Comparison of ENCODE assay signal across 2 cellular contexts in genomic region chr20:15643713-15644112, GRCh38.
TF ChIP-seq lines count a peak whose summit lies in the region.

No MANE protein-coding gene starts in this region.

TF ChIP-seq in IMR-90, 13 proteins besides CTCF, POLR2A, EP300 and RAD21 (continued from another document):
- TF ChIP-seq, protein P1, sequence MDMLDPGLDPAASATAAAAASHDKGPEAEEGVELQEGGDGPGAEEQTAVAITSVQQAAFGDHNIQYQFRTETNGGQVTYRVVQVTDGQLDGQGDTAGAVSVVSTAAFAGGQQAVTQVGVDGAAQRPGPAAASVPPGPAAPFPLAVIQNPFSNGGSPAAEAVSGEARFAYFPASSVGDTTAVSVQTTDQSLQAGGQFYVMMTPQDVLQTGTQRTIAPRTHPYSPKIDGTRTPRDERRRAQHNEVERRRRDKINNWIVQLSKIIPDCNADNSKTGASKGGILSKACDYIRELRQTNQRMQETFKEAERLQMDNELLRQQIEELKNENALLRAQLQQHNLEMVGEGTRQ (IDR thresholded peaks at IDR 0.05; ENCODE audit: low read depth, low read length): no peak
- TF ChIP-seq NFE2L2 (IDR thresholded peaks at IDR 0.05; ENCODE audit: low read depth, low read length) (no peak), ELK1 (IDR thresholded peaks at IDR 0.05; ENCODE audit: borderline replicate concordance, low read depth, low read length) (no peak), CHD1 (IDR thresholded peaks at IDR 0.05; ENCODE audit: low read depth, low read length) (no peak), MAFK (IDR thresholded peaks at IDR 0.05; ENCODE audit: low read depth, low read length) (no peak), MXI1 (IDR thresholded peaks at IDR 0.05; ENCODE audit: borderline replicate concordance, low read depth, low read length) (no peak), FOS (IDR thresholded peaks at IDR 0.05; ENCODE audit: low read depth, low read length) (no peak), MAZ (IDR thresholded peaks at IDR 0.05; ENCODE audit: borderline replicate concordance, low read depth, low read length) (no peak), BHLHE40 (IDR thresholded peaks at IDR 0.05; ENCODE audit: low read depth, low read length) (no peak), CEBPB (IDR thresholded peaks at IDR 0.05; ENCODE audit: low read depth, low read length) (no peak), RCOR1 (IDR thresholded peaks at IDR 0.05; ENCODE audit: insufficient replicate concordance, low read length) (no peak)

TF ChIP-seq in GM12878, 131 proteins besides CTCF, POLR2A, EP300 and RAD21 (continued from another document):
- TF ChIP-seq, protein P2, sequence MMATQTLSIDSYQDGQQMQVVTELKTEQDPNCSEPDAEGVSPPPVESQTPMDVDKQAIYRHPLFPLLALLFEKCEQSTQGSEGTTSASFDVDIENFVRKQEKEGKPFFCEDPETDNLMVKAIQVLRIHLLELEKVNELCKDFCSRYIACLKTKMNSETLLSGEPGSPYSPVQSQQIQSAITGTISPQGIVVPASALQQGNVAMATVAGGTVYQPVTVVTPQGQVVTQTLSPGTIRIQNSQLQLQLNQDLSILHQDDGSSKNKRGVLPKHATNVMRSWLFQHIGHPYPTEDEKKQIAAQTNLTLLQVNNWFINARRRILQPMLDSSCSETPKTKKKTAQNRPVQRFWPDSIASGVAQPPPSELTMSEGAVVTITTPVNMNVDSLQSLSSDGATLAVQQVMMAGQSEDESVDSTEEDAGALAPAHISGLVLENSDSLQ (IDR thresholded peaks at IDR 0.05): no peak
- TF ChIP-seq NFYA (IDR thresholded peaks at IDR 0.05; ENCODE audit: borderline replicate concordance, low read depth, low read length): no peak
- TF ChIP-seq SIX5 (IDR thresholded peaks at IDR 0.05; ENCODE audit: low read depth, low read length, severe bottlenecking): no peak
- TF ChIP-seq POLR2AphosphoS2 (IDR thresholded peaks at IDR 0.05; ENCODE audit: low read depth, low read length): no peak
- no peak for TF ChIP-seq ZBED1 (IDR thresholded peaks at IDR 0.05; ENCODE audit: borderline replicate concordance)
- no peak for TF ChIP-seq ELK1 (IDR thresholded peaks at IDR 0.05; ENCODE audit: low read depth, low read length)
- no peak for TF ChIP-seq CREM (IDR thresholded peaks at IDR 0.05; ENCODE audit: low read depth)
- TF ChIP-seq, protein P1 (IDR thresholded peaks at IDR 0.05; ENCODE audit: borderline replicate concordance, low read depth, low read length): no peak
- TF ChIP-seq PML (IDR thresholded peaks at IDR 0.05; ENCODE audit: low read length): no peak
- no peak for TF ChIP-seq FOS (IDR thresholded peaks at IDR 0.05; ENCODE audit: borderline replicate concordance, extremely low read depth, insufficient read length)
- no peak for TF ChIP-seq TCF7 (IDR thresholded peaks at IDR 0.05; ENCODE audit: borderline replicate concordance)
- TF ChIP-seq PAX8 (IDR thresholded peaks at IDR 0.05): no peak
- no peak for TF ChIP-seq CEBPZ (IDR thresholded peaks at IDR 0.05; ENCODE audit: low read depth, low read length)
- TF ChIP-seq, protein P3, sequence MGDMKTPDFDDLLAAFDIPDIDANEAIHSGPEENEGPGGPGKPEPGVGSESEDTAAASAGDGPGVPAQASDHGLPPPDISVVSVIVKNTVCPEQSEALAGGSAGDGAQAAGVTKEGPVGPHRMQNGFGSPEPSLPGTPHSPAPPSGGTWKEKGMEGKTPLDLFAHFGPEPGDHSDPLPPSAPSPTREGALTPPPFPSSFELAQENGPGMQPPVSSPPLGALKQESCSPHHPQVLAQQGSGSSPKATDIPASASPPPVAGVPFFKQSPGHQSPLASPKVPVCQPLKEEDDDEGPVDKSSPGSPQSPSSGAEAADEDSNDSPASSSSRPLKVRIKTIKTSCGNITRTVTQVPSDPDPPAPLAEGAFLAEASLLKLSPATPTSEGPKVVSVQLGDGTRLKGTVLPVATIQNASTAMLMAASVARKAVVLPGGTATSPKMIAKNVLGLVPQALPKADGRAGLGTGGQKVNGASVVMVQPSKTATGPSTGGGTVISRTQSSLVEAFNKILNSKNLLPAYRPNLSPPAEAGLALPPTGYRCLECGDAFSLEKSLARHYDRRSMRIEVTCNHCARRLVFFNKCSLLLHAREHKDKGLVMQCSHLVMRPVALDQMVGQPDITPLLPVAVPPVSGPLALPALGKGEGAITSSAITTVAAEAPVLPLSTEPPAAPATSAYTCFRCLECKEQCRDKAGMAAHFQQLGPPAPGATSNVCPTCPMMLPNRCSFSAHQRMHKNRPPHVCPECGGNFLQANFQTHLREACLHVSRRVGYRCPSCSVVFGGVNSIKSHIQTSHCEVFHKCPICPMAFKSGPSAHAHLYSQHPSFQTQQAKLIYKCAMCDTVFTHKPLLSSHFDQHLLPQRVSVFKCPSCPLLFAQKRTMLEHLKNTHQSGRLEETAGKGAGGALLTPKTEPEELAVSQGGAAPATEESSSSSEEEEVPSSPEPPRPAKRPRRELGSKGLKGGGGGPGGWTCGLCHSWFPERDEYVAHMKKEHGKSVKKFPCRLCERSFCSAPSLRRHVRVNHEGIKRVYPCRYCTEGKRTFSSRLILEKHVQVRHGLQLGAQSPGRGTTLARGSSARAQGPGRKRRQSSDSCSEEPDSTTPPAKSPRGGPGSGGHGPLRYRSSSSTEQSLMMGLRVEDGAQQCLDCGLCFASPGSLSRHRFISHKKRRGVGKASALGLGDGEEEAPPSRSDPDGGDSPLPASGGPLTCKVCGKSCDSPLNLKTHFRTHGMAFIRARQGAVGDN (IDR thresholded peaks at IDR 0.05): no peak
- TF ChIP-seq HCFC1 (IDR thresholded peaks at IDR 0.05; ENCODE audit: low read length): no peak
